ENCODE assay signal across 11 cellular contexts in the genomic region with DNA sequence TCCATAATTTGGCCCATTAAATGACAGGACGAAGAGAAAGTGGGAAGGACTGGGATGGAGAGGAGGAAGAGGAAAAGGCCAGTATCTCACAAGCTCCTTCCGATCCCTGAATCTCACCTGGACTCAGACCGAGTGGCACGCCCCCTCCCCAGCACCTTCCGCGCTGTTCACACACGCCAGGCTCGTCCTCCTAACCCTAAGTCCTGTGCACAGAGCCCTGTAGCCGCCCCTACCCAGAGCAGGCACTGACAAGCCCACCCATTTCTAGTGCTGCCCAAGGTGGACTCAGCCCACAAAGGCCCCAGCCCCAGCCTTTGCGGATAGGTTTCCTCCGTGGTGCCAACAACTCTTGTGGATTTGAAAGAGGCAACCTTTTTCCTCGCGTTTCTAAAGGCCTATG. TPM values are rescaled to one million over a fixed set of nuclear protein-coding genes. Genes with fewer than 3 reads are reported as not detected.
A peak's percentile ranks its signal among the peaks of the same experiment; 100 is the strongest.
DNase-seq lines count a peak whose midpoint lies in the region; ATAC-seq and TF ChIP-seq lines count a peak whose summit lies in the region.
"Had no signal": no experiment of that assay in that cellular context is flagged by ENCODE, and none has a peak within 500 bp of the region (broad histone marks: within the 10 kb centered on the region; RNA-seq: fewer than 3 reads in every experiment).

No MANE protein-coding gene starts in this region.

- no peak overlapping the region for H3K27ac ChIP-seq in right cardiac atrium (ENCODE audit: low read length)
- no peak overlapping the region for H3K27ac ChIP-seq in duodenal mucosa (ENCODE audit: low read depth, low read length)
- peak overlapping the region; percentile 69 for H3K27ac ChIP-seq in mesendoderm (ENCODE audit: low read depth, low read length)
- no peak overlapping the region for H3K27ac ChIP-seq in upper lobe of left lung

- no peak overlapping the region for H4K5ac ChIP-seq in mesendoderm (ENCODE audit: low read length)

- no peak overlapping the region for H4K8ac ChIP-seq in mesendoderm (ENCODE audit: low read depth, low read length)

- no peak for TF ChIP-seq EP300 in upper lobe of left lung (IDR thresholded peaks at IDR 0.05)

- no peak overlapping the region for H2BK15ac ChIP-seq in mesendoderm (replicated peaks; ENCODE audit: low read depth)

- peak overlapping the region; percentile 86 for H3K4me2 ChIP-seq in mesendoderm (ENCODE audit: low read length)

- H3K9me3 ChIP-seq in right cardiac atrium (ENCODE audit: control insufficient read depth, low read length) (no peaks in the 10 kb centered on the region), duodenal mucosa (ENCODE audit: control insufficient read depth in 1 of 2, low read length in 2 of 2) (no peaks in the 10 kb centered on the region), upper lobe of left lung (no peaks in the 10 kb centered on the region)
- H3K9me3 ChIP-seq: uterus had no signal

- peaks cover 2% of the 10 kb centered on the region for H3K4me1 ChIP-seq in right cardiac atrium (ENCODE audit: control insufficient read depth, insufficient read depth, low read length)
- H3K4me1 ChIP-seq in duodenal mucosa (ENCODE audit: control insufficient read depth in 1 of 2, insufficient read depth in 2 of 2, low read length in 2 of 2) = peaks cover 8 to 12% of the 10 kb centered on the region in 2 donors
- peaks cover 14% of the 10 kb centered on the region for H3K4me1 ChIP-seq in mesendoderm (ENCODE audit: control insufficient read depth, low read depth, low read length)
- H3K4me1 ChIP-seq in upper lobe of left lung = peaks cover 7 to 20% (median 13%) of the 10 kb centered on the region in 4 donors

- no peak overlapping the region for H3K23ac ChIP-seq in mesendoderm (ENCODE audit: low read length)

- no peak for TF ChIP-seq CTCF in upper lobe of left lung (IDR thresholded peaks at IDR 0.05)

- no peak overlapping the region for H2BK5ac ChIP-seq in mesendoderm (ENCODE audit: low read length)

- TF ChIP-seq POLR2A in upper lobe of left lung (IDR thresholded peaks at IDR 0.05) = no peak

- intact Hi-C loops in right cardiac atrium (cut with DNase I) (no loop called here), left ventricle myocardium superior (cut with micrococcal nuclease) (no loop called here)

- H3K4me3 ChIP-seq in right cardiac atrium (ENCODE audit: low read length) (peak overlapping the region; percentile 61), duodenal mucosa (ENCODE audit: low read depth in 1 of 2, low read length in 2 of 2) (peak overlapping the region; percentile 71 to 72), mesendoderm (ENCODE audit: low read length) (no peak overlapping the region), upper lobe of left lung (peak overlapping the region in 3 of 4 donors; percentile 48 to 58 (median 56))

- DNase-seq in right cardiac atrium (no peak), left ventricle myocardium superior (no peak), mesendoderm (no peak), upper lobe of left lung (no peak), NOMO-1 treated with dmso at 0.1 percent for 144 hours (lab: John Stamatoyannopoulos, UW; ENCODE audit: unreplicated experiment) (no peak), hypothalamus (lab: John Stamatoyannopoulos, UW) (no peak)
- DNase-seq: MM.1S; stimulated activated CD4-positive, alpha-beta T cell treated with anti-CD3 and anti-CD28 coated beads, Interleukin-2, amount 100 ng/mL, for 24 hours had no signal

- peak overlapping the region; percentile 9 to 48 for H3K9ac ChIP-seq in duodenal mucosa (ENCODE audit: low read depth in 1 of 2, low read length in 2 of 2)
- H3K9ac ChIP-seq in mesendoderm (ENCODE audit: low read length) = peak overlapping the region; percentile 85

- H3K18ac ChIP-seq in mesendoderm (ENCODE audit: low read length) = peak overlapping the region; percentile 71

- no peak overlapping the region for H3K4ac ChIP-seq in mesendoderm (ENCODE audit: low read depth, low read length)

- no peak for ATAC-seq in right cardiac atrium
- ATAC-seq in left ventricle myocardium superior = no peak
- no peak for ATAC-seq in upper lobe of left lung (ENCODE audit: low FRiP score in 2 of 2)
- no peak for ATAC-seq in HG02678 (IDR thresholded peaks at IDR 0.05; ENCODE audit: unreplicated experiment)

- H3K27me3 ChIP-seq in right cardiac atrium (ENCODE audit: control insufficient read depth, insufficient read depth) (no peaks in the 10 kb centered on the region), duodenal mucosa (ENCODE audit: control insufficient read depth in 1 of 2, insufficient read depth in 2 of 2, low read length in 2 of 2) (peaks cover 5 to 37% of the 10 kb centered on the region in 2 donors), mesendoderm (ENCODE audit: insufficient read depth, low read length, poor library complexity) (no peaks in the 10 kb centered on the region), upper lobe of left lung (peaks cover 0 to 7% (median 0%) of the 10 kb centered on the region in 4 donors)

- no peak overlapping the region for H2AK5ac ChIP-seq in mesendoderm (ENCODE audit: low read length)

- H3K56ac ChIP-seq in mesendoderm (ENCODE audit: low read length) = peak overlapping the region; percentile 91

- peaks cover 10% of the 10 kb centered on the region for H3K79me1 ChIP-seq in mesendoderm (ENCODE audit: low read length)

- H2BK120ac ChIP-seq in mesendoderm (ENCODE audit: low read depth, low read length) = no peak overlapping the region

- H3K36me3 ChIP-seq in duodenal mucosa (ENCODE audit: control insufficient read depth in 1 of 2, insufficient read depth in 2 of 2, low read length in 2 of 2) = no peaks in the 10 kb centered on the region
- no peaks in the 10 kb centered on the region for H3K36me3 ChIP-seq in mesendoderm (ENCODE audit: control insufficient read depth, insufficient read depth, low read length)
- H3K36me3 ChIP-seq in upper lobe of left lung = no peaks in the 10 kb centered on the region
- H3K36me3 ChIP-seq: uterus had no signal

- WGBS in right cardiac atrium = 45% methylated on average over 13 of the region's 13 CpGs
- WGBS in mesendoderm (ENCODE audit: extremely low coverage, insufficient coverage, low lambda C conversion rate) = no CpG with 5 or more reads among the region's 13 CpGs
- 59 to 74% methylated on average over 13 of the region's 13 CpGs for WGBS in upper lobe of left lung, 2 donors

- H3K79me2 ChIP-seq in mesendoderm (ENCODE audit: control insufficient read depth, insufficient read depth, low read length) = peaks cover 8% of the 10 kb centered on the region

RNA-seq across cellular contexts. Expression of a gene that starts 9.2 kb away (rescaled TPM):
- total RNA-seq in right cardiac atrium (1 to 10 TPM; 1.1 to 2.6 (median 2.1) TPM), left ventricle myocardium superior (1.7 TPM), upper lobe of left lung (1 to 10 TPM; 2.7 to 7.2 (median 4.3) TPM)
- 0.93 TPM for polyA plus RNA-seq in right cardiac atrium
- 2.8 TPM for polyA plus RNA-seq in mesendoderm (2013, experiment 1 of 2)
- 2.8 TPM for polyA plus RNA-seq in mesendoderm (2013, experiment 2 of 2)
